Comparison of ENCODE assay signal across 9 cellular contexts in the genomic region with DNA sequence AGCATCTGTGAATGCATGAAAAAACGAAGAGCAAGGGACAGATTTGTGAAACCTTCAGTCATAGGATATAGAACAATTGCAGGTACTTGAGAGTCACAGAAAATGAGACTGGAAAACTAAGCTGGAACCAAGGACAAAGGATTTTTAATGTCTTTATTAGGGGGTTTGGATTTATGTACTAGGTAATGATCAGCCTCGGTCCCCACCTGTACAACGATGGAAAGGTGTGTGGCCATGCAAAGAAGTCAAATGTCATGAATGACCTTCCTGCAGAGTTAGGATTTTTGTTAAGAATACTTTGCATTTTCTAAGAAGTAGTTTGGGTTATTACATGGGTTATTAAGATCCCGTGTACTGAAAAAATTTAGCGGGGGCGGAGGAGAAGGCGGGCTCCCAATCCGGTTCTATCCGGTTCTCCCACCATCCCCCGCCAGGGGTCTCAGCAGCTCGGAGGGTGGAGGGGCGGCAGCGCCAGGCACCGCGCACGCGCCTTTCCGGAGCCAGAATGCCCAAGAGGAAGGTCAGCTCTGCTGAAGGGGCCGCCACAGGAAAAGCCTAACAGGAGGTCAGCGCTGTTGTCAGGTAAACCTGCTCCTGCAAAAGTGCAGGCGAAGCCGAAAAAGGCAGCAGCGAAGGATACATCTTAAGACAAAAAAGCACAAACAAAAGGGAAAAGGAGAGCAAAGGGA.
DNase-seq lines count a peak whose midpoint lies in the region; ATAC-seq lines count a peak whose summit lies in the region.
"Had no signal": no experiment of that assay in that cellular context is flagged by ENCODE, and none has a peak within 500 bp of the region (broad histone marks: within the 10 kb centered on the region; RNA-seq: fewer than 3 reads in every experiment).

No MANE protein-coding gene starts in this region.

- H4K8ac ChIP-seq in mesendoderm (ENCODE audit: low read depth, low read length): no peak overlapping the region

- H3K4me1 ChIP-seq in mesendoderm (ENCODE audit: control insufficient read depth, low read depth, low read length): no peaks in the 10 kb centered on the region
- H3K4me1 ChIP-seq in thymus (ENCODE audit: control insufficient read depth, insufficient read depth, low read length): peaks cover 2% of the 10 kb centered on the region

- H3K27me3 ChIP-seq in mesendoderm (ENCODE audit: insufficient read depth, low read length, poor library complexity) (no peaks in the 10 kb centered on the region), thymus (ENCODE audit: control insufficient read depth, insufficient read depth) (no peaks in the 10 kb centered on the region)

- no peaks in the 10 kb centered on the region for H3K79me1 ChIP-seq in mesendoderm (ENCODE audit: low read length)

- no peak for ATAC-seq in GM18519 (IDR thresholded peaks at IDR 0.05; ENCODE audit: low FRiP score, unreplicated experiment)

- H3K36me3 ChIP-seq in mesendoderm (ENCODE audit: control insufficient read depth, insufficient read depth, low read length): no peaks in the 10 kb centered on the region
- H3K36me3 ChIP-seq in thymus (ENCODE audit: control insufficient read depth, insufficient read depth): no peaks in the 10 kb centered on the region

- H2AK5ac ChIP-seq in mesendoderm (ENCODE audit: low read length): no peak overlapping the region

- H3K27ac ChIP-seq in mesendoderm (ENCODE audit: low read depth, low read length): no peak overlapping the region
- H3K27ac ChIP-seq in thymus (ENCODE audit: low read depth): no peak overlapping the region

- WGBS in mesendoderm (ENCODE audit: extremely low coverage, insufficient coverage, low lambda C conversion rate): no CpG with 5 or more reads among the region's 23 CpGs
- 43% methylated on average over 23 of the region's 23 CpGs for whole genome bisulfite sequencing in thymus

- H3K4me2 ChIP-seq in mesendoderm (ENCODE audit: low read length): no peak overlapping the region

- H3K4ac ChIP-seq in mesendoderm (ENCODE audit: low read depth, low read length): peak overlapping the region; percentile 52

- H2BK120ac ChIP-seq in mesendoderm (ENCODE audit: low read depth, low read length): no peak overlapping the region

- DNase-seq in OCI-M1 (lab: John Stamatoyannopoulos, UW): peak; percentile 78
- peak; percentile 1 for DNase-seq in fibroblast of gingiva (ENCODE audit: low read depth)
- DNase-seq in mesendoderm: peak; percentile 83
- DNase-seq in NCI-H1105 (lab: John Stamatoyannopoulos, UW): no peak
- DNase-seq in MV-4-11 (lab: John Stamatoyannopoulos, UW): no peak
- DNase-seq: activated effector memory CD4-positive, alpha-beta T cell treated with anti-CD3 and anti-CD28 coated beads, Interleukin-2, amount 50 U/mL, for 16 hours; mammary epithelial cell had no signal

- no peaks in the 10 kb centered on the region for H3K9me3 ChIP-seq in thymus (ENCODE audit: control insufficient read depth)

- no peak overlapping the region for H2BK15ac ChIP-seq in mesendoderm (replicated peaks; ENCODE audit: low read depth)

- no peak overlapping the region for H4K5ac ChIP-seq in mesendoderm (ENCODE audit: low read length)

- no peak overlapping the region for H3K4me3 ChIP-seq in mesendoderm (ENCODE audit: low read length)
- H3K4me3 ChIP-seq in thymus (ENCODE audit: low read length): peak overlapping the region; percentile 35

- no peak overlapping the region for H3K9ac ChIP-seq in mesendoderm (ENCODE audit: low read length)

- H3K79me2 ChIP-seq in mesendoderm (ENCODE audit: control insufficient read depth, insufficient read depth, low read length): no peaks in the 10 kb centered on the region

- H3K56ac ChIP-seq in mesendoderm (ENCODE audit: low read length): peak overlapping the region; percentile 35

- H3K18ac ChIP-seq in mesendoderm (ENCODE audit: low read length): peak overlapping the region; percentile 65

- no peak overlapping the region for H3K23ac ChIP-seq in mesendoderm (ENCODE audit: low read length)

- H2BK5ac ChIP-seq in mesendoderm (ENCODE audit: low read length): no peak overlapping the region

Comparison
In these comparisons a context has a peak if more than half of its experiments do, and no peak if none do; other contexts are left out.
1. DNase-seq: peak in OCI-M1 (single experiment), fibroblast of gingiva (single experiment) and mesendoderm (single experiment); none in NCI-H1105 (single experiment) and MV-4-11 (single experiment).